Comparison of ENCODE assay signal across 8 cellular contexts in the genomic region with DNA sequence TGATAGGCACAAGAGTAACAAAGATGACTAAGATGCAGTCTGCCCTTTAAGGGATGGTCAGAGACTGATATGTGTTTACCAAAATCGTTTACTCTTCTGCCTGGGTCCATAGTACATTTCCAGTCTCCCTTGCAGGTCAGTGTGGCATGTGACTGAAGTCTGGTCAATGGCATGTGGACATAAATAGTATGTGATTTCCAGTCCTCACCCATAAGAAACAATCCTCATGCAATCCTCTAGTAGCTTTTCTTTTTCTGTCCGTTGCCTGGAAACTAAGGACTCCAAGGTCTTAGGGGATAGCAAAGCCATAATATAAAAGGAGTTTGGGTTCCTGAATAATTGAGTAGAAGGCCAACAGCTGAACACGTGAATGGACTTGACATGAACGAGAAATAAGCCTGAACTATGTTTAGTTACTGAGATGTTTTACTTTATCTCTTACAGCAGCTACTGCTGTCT. TPM values are rescaled to one million over a fixed set of nuclear protein-coding genes. Genes with fewer than 3 reads are reported as not detected.
A peak's percentile ranks its signal among the peaks of the same experiment; 100 is the strongest.
DNase-seq lines count a peak whose midpoint lies in the region; ATAC-seq and TF ChIP-seq lines count a peak whose summit lies in the region.

No MANE protein-coding gene starts in this region.

- CTCF ChIA-PET in WTC11 (lab: Charles Lee) = interaction anchor here (1.5 to 2.5 kb wide), 2 partner anchors 24 to 25 kb away, joined by 4 to 9 read pairs; a partner anchor contains a TSS

- no peak for TF ChIP-seq CTCF in WTC11 (IDR thresholded peaks at IDR 0.05)

- POLR2A ChIA-PET in WTC11 (lab: Charles Lee) = no interaction called here

- H3K9me3 ChIP-seq in skeletal muscle tissue (ENCODE audit: control insufficient read depth in 3 of 3, low read length in 3 of 3) = no peaks in the 10 kb centered on the region

- H3K27me3 Mint-ChIP-seq in WTC11 (ENCODE audit: low read depth) = peaks cover 41% of the 10 kb centered on the region

- intact Hi-C loops in posterior cingulate gyrus (cut with DNase I) = loop anchor here (5.0 kb wide), 1 partner anchor 573 kb away; a partner anchor contains a TSS

- no peaks in the 10 kb centered on the region for H3K27me3 ChIP-seq in skeletal muscle tissue (ENCODE audit: control insufficient read depth in 3 of 3, insufficient read depth in 3 of 3, low read length in 3 of 3)

- peaks cover 6 to 14% (median 14%) of the 10 kb centered on the region in 3 donors for H3K4me1 ChIP-seq in skeletal muscle tissue (ENCODE audit: control insufficient read depth in 3 of 3, insufficient read depth in 3 of 3, low read length in 3 of 3)

- no peaks in the 10 kb centered on the region for H3K9me3 Mint-ChIP-seq in WTC11

- DNase-seq in NCI-H2171 treated with DMSO at 0.1 percent for 48 hours (lab: John Stamatoyannopoulos, UW) = peak; percentile 31
- DNase-seq in NCI-H2171 (lab: John Stamatoyannopoulos, UW) = no peak
- no peak for DNase-seq in WTC11 (ENCODE audit: low spot score)
- peak; percentile 18 for DNase-seq in glomerular visceral epithelial cell (ENCODE audit: extremely low spot score)
- DNase-seq in DMS153 (lab: John Stamatoyannopoulos, UW) = no peak
- DNase-seq in posterior cingulate gyrus = no peak

- peaks cover 0 to 8% (median 3%) of the 10 kb centered on the region in 3 donors for H3K36me3 ChIP-seq in skeletal muscle tissue (ENCODE audit: control insufficient read depth in 3 of 3, insufficient read depth in 3 of 3, low read length in 3 of 3)

- no peaks in the 10 kb centered on the region for H3K36me3 Mint-ChIP-seq in WTC11

- peak overlapping the region; percentile 85 for H3K4me3 Mint-ChIP-seq in WTC11

- peak; percentile 4 for ATAC-seq in HG02943 (IDR thresholded peaks at IDR 0.05; ENCODE audit: low read depth, unreplicated experiment)
- ATAC-seq in WTC11 = no peak

- H3K4me3 ChIP-seq in skeletal muscle tissue (ENCODE audit: low read length in 3 of 3) = peak overlapping the region; percentile 73 to 86 (median 75)

- peak overlapping the region; percentile 81 to 85 (median 82) for H3K9ac ChIP-seq in skeletal muscle tissue (ENCODE audit: low read depth in 1 of 3, low read length in 3 of 3)

- no peak overlapping the region for H3K27ac Mint-ChIP-seq in WTC11

- H3K27ac ChIP-seq in skeletal muscle tissue (ENCODE audit: low read depth, low read length) = peak overlapping the region; percentile 76

- H3K4me1 Mint-ChIP-seq in WTC11 = peaks cover 15% of the 10 kb centered on the region

TF ChIP-seq in WTC11, 78 proteins besides CTCF, POLR2A, EP300 and RAD21:
- TF ChIP-seq, protein P1, sequence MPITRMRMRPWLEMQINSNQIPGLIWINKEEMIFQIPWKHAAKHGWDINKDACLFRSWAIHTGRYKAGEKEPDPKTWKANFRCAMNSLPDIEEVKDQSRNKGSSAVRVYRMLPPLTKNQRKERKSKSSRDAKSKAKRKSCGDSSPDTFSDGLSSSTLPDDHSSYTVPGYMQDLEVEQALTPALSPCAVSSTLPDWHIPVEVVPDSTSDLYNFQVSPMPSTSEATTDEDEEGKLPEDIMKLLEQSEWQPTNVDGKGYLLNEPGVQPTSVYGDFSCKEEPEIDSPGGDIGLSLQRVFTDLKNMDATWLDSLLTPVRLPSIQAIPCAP (CRISPR knock-in tag; IDR thresholded peaks at IDR 0.05) = no peak
- peak; percentile 70 for TF ChIP-seq GABPB1 (CRISPR knock-in tag; IDR thresholded peaks at IDR 0.05)
- no peak for TF ChIP-seq OVOL2 (CRISPR knock-in tag; IDR thresholded peaks at IDR 0.05; ENCODE audit: borderline replicate concordance)

RNA-seq across cellular contexts. Expression of a gene that starts 1.1 kb away (rescaled TPM):
- 4.6 to 6.1 TPM (median 5.0 TPM) in 3 replicates for total RNA-seq in WTC11 (2021)
- 7.3 TPM for total RNA-seq in skeletal muscle tissue

RNA-seq across cellular contexts. Expression of a gene that starts 24.2 kb away (rescaled TPM):
- 38.8 to 40.7 TPM (median 39.6 TPM) in 3 replicates for total RNA-seq in WTC11 (2021)
- 23.0 TPM for total RNA-seq in skeletal muscle tissue

RNA-seq across cellular contexts. Expression of a gene that starts 56.0 kb away (rescaled TPM):
- total RNA-seq in WTC11 (2021) = 0.34 to 1.4 TPM (median 0.59 TPM) in 3 replicates
- total RNA-seq in skeletal muscle tissue = 15.7 TPM

Comparison
In these comparisons a context has a peak if more than half of its experiments do, and no peak if none do; other contexts are left out.
1. DNase-seq: peak in NCI-H2171 treated with DMSO at 0.1 percent for 48 hours (single experiment) and glomerular visceral epithelial cell (single experiment); none in NCI-H2171 (single experiment), WTC11 (single experiment), DMS153 (single experiment) and posterior cingulate gyrus (0 of 10).